ENCODE assay signal across 28 cellular contexts in the genomic region with DNA sequence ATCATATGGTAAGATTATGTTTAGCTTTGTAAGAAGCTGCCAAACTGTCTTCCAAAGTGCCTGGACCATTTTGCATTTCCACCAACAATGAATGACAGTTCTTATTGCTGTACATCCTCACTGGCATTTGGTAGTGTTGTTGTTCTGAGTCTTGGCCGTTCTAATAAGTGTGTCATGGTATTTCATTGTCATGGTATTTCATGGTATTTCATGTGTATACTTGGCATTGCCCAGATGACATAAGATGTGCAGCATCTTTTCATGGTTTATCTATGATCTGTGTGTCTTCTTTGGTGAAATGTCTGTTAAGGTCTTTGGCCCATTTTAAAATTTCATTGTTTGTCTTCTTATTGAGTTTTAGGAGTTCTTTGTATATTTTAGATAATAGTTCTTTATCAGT.
DNase-seq lines count a peak whose midpoint lies in the region; ATAC-seq, FAIRE-seq and TF ChIP-seq lines count a peak whose summit lies in the region.
"Had no signal": no experiment of that assay in that cellular context is flagged by ENCODE, and none has a peak within 500 bp of the region (broad histone marks: within the 10 kb centered on the region; RNA-seq: fewer than 3 reads in every experiment).

No MANE protein-coding gene starts in this region.

- FAIRE-seq in K562 (lab: Jason Lieb, UNC) (no peak), frontal cortex (lab: Jason Lieb, UNC) (no peak)
- FAIRE-seq: astrocyte, endothelial cell of umbilical vein, urothelium cell line had no signal

- DNase-seq in activated naive CD8-positive, alpha-beta T cell treated with anti-CD3 and anti-CD28 coated beads for 36 hours, result no peak
- DNase-seq in PC-3, result no peak
- no peak for DNase-seq in K562 (ENCODE audit: extremely low read depth in 1 of 4, low spot score in 3 of 4)
- DNase-seq in thyroid gland, result no peak
- DNase-seq in frontal cortex (ENCODE audit: low spot score in 2 of 2), result no peak
- DNase-seq in SKM-1 (lab: John Stamatoyannopoulos, UW; ENCODE audit: unreplicated experiment), result no peak
- DNase-seq in NCI-H1105 treated with DMSO at 0.1 percent for 48 hours (lab: John Stamatoyannopoulos, UW), result no peak
- DNase-seq: activated CD4-positive, alpha-beta T cell treated with anti-CD3 and anti-CD28 coated beads, Interleukin-2, amount 50 U/mL, for 48 hours; activated naive CD4-positive, alpha-beta T cell; CD4-positive, CD25-positive, alpha-beta regulatory T cell; central memory CD4-positive, alpha-beta T cell; DMS53; heart right ventricle; MM.1S; NCI-H146; NCI-H510A treated with DMSO at 0.1 percent for 48 hours; right lobe of liver; stimulated activated CD8-positive, alpha-beta memory T cell treated with anti-CD3 and anti-CD28 coated beads, Interleukin-4, amount 100 ng/mL, for 48 hours; substantia nigra had no signal

- no peaks in the 10 kb centered on the region for H3K36me3 ChIP-seq in PC-3 (ENCODE audit: low read depth, low read length)
- H3K36me3 ChIP-seq in K562 (ENCODE audit: control insufficient read depth, insufficient read depth, low read length), result no peaks in the 10 kb centered on the region
- no peaks in the 10 kb centered on the region for H3K36me3 ChIP-seq in thyroid gland
- H3K36me3 ChIP-seq: heart right ventricle, right lobe of liver had no signal

- no peak for TF ChIP-seq RAD21 in K562 (CRISPR knock-in tag; conservative IDR thresholded peaks at IDR 0.05 in 1 of 2, IDR thresholded peaks at IDR 0.05 in 1 of 2)

- CTCF ChIA-PET in PC-3 (lab: Charles Lee), result no interaction called here
- CTCF ChIA-PET in K562 (lab: Yijun Ruan, JAX; ENCODE audit: low intra/inter-chr PET ratio), result no interaction called here

- H3K36me3 Mint-ChIP-seq in activated naive CD8-positive, alpha-beta T cell, result no peaks in the 10 kb centered on the region
- no peaks in the 10 kb centered on the region for H3K36me3 Mint-ChIP-seq in activated naive CD8-positive, alpha-beta T cell treated with anti-CD3 and anti-CD28 coated beads for 36 hours
- H3K36me3 Mint-ChIP-seq: CD4-positive, CD25-positive, alpha-beta regulatory T cell; IgD-negative memory B cell had no signal

- no peak overlapping the region for H3K4me3 Mint-ChIP-seq in activated naive CD8-positive, alpha-beta T cell
- H3K4me3 Mint-ChIP-seq in activated naive CD8-positive, alpha-beta T cell treated with anti-CD3 and anti-CD28 coated beads for 36 hours, result no peak overlapping the region
- H3K4me3 Mint-ChIP-seq: nephron had no signal

- H3K4me3 ChIP-seq in PC-3 (ENCODE audit: low read length), result no peak overlapping the region
- no peak overlapping the region for H3K4me3 ChIP-seq in K562
- H3K4me3 ChIP-seq in thyroid gland (replicated peaks in 1 of 3), result no peak overlapping the region
- H3K4me3 ChIP-seq: heart right ventricle, right lobe of liver had no signal

- H4K20me1 ChIP-seq in PC-3 (ENCODE audit: low read length) (no peaks in the 10 kb centered on the region), K562 (replicated peaks; ENCODE audit: control insufficient read depth, insufficient read depth, low read length) (no peaks in the 10 kb centered on the region)

- H3K79me2 ChIP-seq in PC-3 (ENCODE audit: low read length) (no peaks in the 10 kb centered on the region), K562 (ENCODE audit: control insufficient read depth, insufficient read depth, low read length) (no peaks in the 10 kb centered on the region)
- H3K79me2 ChIP-seq: parathyroid adenoma had no signal

- intact Hi-C loops in PC-3 (cut with micrococcal nuclease) (loop anchor here (1.0 to 2.0 kb wide), 2 partner anchors 21 to 57 kb away; no protein-coding TSS in a partner anchor), K562 (cut with micrococcal nuclease) (no loop called here), thyroid gland (cut with DNase I) (no loop called here)

- ATAC-seq in PC-3 (no peak), K562 (no peak)
- ATAC-seq: HCT116, heart right ventricle, left lobe of liver, right lobe of liver had no signal

- H3K27ac ChIP-seq in PC-3 (ENCODE audit: low read length) (peak overlapping the region; percentile 90), K562 (ENCODE audit: extremely low read depth, low read depth, low read length) (no peak overlapping the region), thyroid gland (peak overlapping the region in 2 of 3 donors; percentile 78 to 81)
- H3K27ac ChIP-seq: right lobe of liver had no signal

- H3K27me3 Mint-ChIP-seq in activated naive CD8-positive, alpha-beta T cell, result no peaks in the 10 kb centered on the region
- H3K27me3 Mint-ChIP-seq in activated naive CD8-positive, alpha-beta T cell treated with anti-CD3 and anti-CD28 coated beads for 36 hours, result no peaks in the 10 kb centered on the region
- H3K27me3 Mint-ChIP-seq: CD4-positive, CD25-positive, alpha-beta regulatory T cell; IgD-negative memory B cell had no signal

- POLR2A ChIA-PET in PC-3 (lab: Charles Lee; ENCODE audit: unreplicated experiment) (no interaction called here), K562 (lab: Yijun Ruan, JAX) (interaction anchor here (1.1 kb wide), 1 partner anchor 10 kb away, joined by 3 read pairs; no protein-coding TSS in a partner anchor)

- H3K27me3 ChIP-seq in PC-3 (ENCODE audit: low read length) (no peaks in the 10 kb centered on the region), K562 (ENCODE audit: control insufficient read depth in 2 of 2, insufficient read depth in 2 of 2, low read length in 2 of 2) (no peaks in the 10 kb centered on the region), thyroid gland (no peaks in the 10 kb centered on the region)
- H3K27me3 ChIP-seq: heart right ventricle, right lobe of liver had no signal

- H3K9me1 ChIP-seq in K562 (ENCODE audit: control insufficient read depth, insufficient read depth, low read length), result no peaks in the 10 kb centered on the region

- no peaks in the 10 kb centered on the region for H3K9me3 ChIP-seq in PC-3 (ENCODE audit: low read length)
- no peaks in the 10 kb centered on the region for H3K9me3 ChIP-seq in K562 (replicated peaks; ENCODE audit: control insufficient read depth, insufficient read depth, low read depth, low read length)
- no peaks in the 10 kb centered on the region for H3K9me3 ChIP-seq in thyroid gland
- H3K9me3 ChIP-seq: heart right ventricle, right lobe of liver had no signal

- H3K4me1 ChIP-seq in PC-3 (ENCODE audit: insufficient read depth, low read length), result peaks cover 25% of the 10 kb centered on the region
- peaks cover 0 to 10% of the 10 kb centered on the region in 2 experiments; a peak in 2 of 5 replicates for H3K4me1 ChIP-seq in K562 (replicated peaks in 1 of 2; ENCODE audit: control insufficient read depth in 2 of 2, insufficient read depth in 2 of 2, low read length in 2 of 2)
- H3K4me1 ChIP-seq in thyroid gland, result peaks cover 12 to 17% of the 10 kb centered on the region in 2 donors
- H3K4me1 ChIP-seq: right lobe of liver had no signal

- H3K9ac ChIP-seq in PC-3 (ENCODE audit: low read length), result 0 out of 2 replicates have a peak overlapping the region, but pooled peaks have one; percentile 9
- no peak overlapping the region for H3K9ac ChIP-seq in K562 (ENCODE audit: insufficient read depth in 1 of 2, low read depth in 2 of 2, low read length in 2 of 2)
- H3K9ac ChIP-seq: parathyroid adenoma had no signal

- H3K4me2 ChIP-seq in PC-3 (ENCODE audit: low read length) (peak overlapping the region; percentile 64), K562 (ENCODE audit: insufficient read depth, low read length) (no peak overlapping the region)

- BruUV-seq in PC-3 (replicated peaks; lab: Mats Ljungman, UMichigan), result no TSS peak
- BruUV-seq in K562 (replicated peaks; lab: Mats Ljungman, UMichigan), result no TSS peak

- TF ChIP-seq EP300 in K562 (IDR thresholded peaks at IDR 0.05; ENCODE audit: low read length), result no peak

- TF ChIP-seq CTCF in PC-3 (conservative IDR thresholded peaks at IDR 0.05; ENCODE audit: low read depth, low read length), result no peak
- TF ChIP-seq CTCF in K562 (IDR thresholded peaks at IDR 0.05 in 2 of 3, conservative IDR thresholded peaks at IDR 0.05 in 1 of 3; ENCODE audit: insufficient read depth in 2 of 3, low read depth in 1 of 3, low read length in 3 of 3), result no peak
- TF ChIP-seq CTCF in thyroid gland (IDR thresholded peaks at IDR 0.05), result no peak

- in situ Hi-C loops in K562 (cut with MboI), result no loop called here

- H3K9me3 Mint-ChIP-seq in activated naive CD8-positive, alpha-beta T cell (ENCODE audit: low read depth), result no peaks in the 10 kb centered on the region
- H3K9me3 Mint-ChIP-seq in activated naive CD8-positive, alpha-beta T cell treated with anti-CD3 and anti-CD28 coated beads for 36 hours, result peaks cover 1% of the 10 kb centered on the region
- H3K9me3 Mint-ChIP-seq: nephron had no signal

- H3K4me1 Mint-ChIP-seq in activated naive CD8-positive, alpha-beta T cell (ENCODE audit: low read depth), result peaks cover 73% of the 10 kb centered on the region
- peaks cover 71% of the 10 kb centered on the region for H3K4me1 Mint-ChIP-seq in activated naive CD8-positive, alpha-beta T cell treated with anti-CD3 and anti-CD28 coated beads for 36 hours
- H3K4me1 Mint-ChIP-seq: nephron had no signal

- TF ChIP-seq POLR2A in K562 (conservative IDR thresholded peaks at IDR 0.05) (no peak), thyroid gland (IDR thresholded peaks at IDR 0.05) (no peak)

- peaks cover 4% of the 10 kb centered on the region for H3F3A ChIP-seq in PC-3 (ENCODE audit: low read length, unreplicated experiment)

- peak overlapping the region; percentile 84 for H3K27ac Mint-ChIP-seq in activated naive CD8-positive, alpha-beta T cell
- H3K27ac Mint-ChIP-seq in activated naive CD8-positive, alpha-beta T cell treated with anti-CD3 and anti-CD28 coated beads for 36 hours, result no peak overlapping the region
- H3K27ac Mint-ChIP-seq: nephron had no signal

- 19% methylated on average over 1 of the region's 1 CpG for WGBS in K562 (ENCODE audit: insufficient coverage, low coverage, missing lambda C conversion rate)
- 81 to 89% methylated on average over 1 of the region's 1 CpG for WGBS in thyroid gland, 2 donors

- no peak overlapping the region for H2AFZ ChIP-seq in PC-3 (ENCODE audit: low read length)
- no peak overlapping the region for H2AFZ ChIP-seq in K562 (ENCODE audit: low read depth, low read length)

- no peaks in the 10 kb centered on the region for H3K9me2 ChIP-seq in PC-3 (replicated peaks; ENCODE audit: low read length)

TF ChIP-seq in K562, 482 proteins besides CTCF, POLR2A, EP300 and RAD21 (continues in another document):
- TF ChIP-seq BACH1 (tag; IDR thresholded peaks at IDR 0.05) (peak; percentile 30; the same call in 1 of the 2 replicates), NEUROD1 (IDR thresholded peaks at IDR 0.05; ENCODE audit: borderline replicate concordance, low read depth, low read length, partially characterized antibody) (no peak), EWSR1 (IDR thresholded peaks at IDR 0.05; ENCODE audit: borderline replicate concordance, low read depth, partially characterized antibody) (peak; percentile 90), CBX5 (IDR thresholded peaks at IDR 0.05; ENCODE audit: borderline replicate concordance, low read depth) (no peak)
